25 cellular contexts compared by ENCODE assay signal in genomic region chr10:93123766-93124165, GRCh38. TPM values are rescaled to one million over a fixed set of nuclear protein-coding genes. Genes with fewer than 3 reads are reported as not detected.
DNase-seq lines count a peak whose midpoint lies in the region; ATAC-seq and TF ChIP-seq lines count a peak whose summit lies in the region.
"Had no signal": no experiment of that assay in that cellular context is flagged by ENCODE, and none has a peak within 500 bp of the region (broad histone marks: within the 10 kb centered on the region; RNA-seq: fewer than 3 reads in every experiment).

No MANE protein-coding gene starts in this region.

- H3K9me3 Mint-ChIP-seq in activated naive CD8-positive, alpha-beta T cell (ENCODE audit: low read depth), result peaks cover 7% of the 10 kb centered on the region
- H3K9me3 Mint-ChIP-seq in activated naive CD8-positive, alpha-beta T cell treated with anti-CD3 and anti-CD28 coated beads for 36 hours, result peaks cover 17% of the 10 kb centered on the region
- H3K9me3 Mint-ChIP-seq in activated B cell treated with CpG ODN at 0.5 μM for 24 hours (peaks cover 10% of the 10 kb centered on the region), memory B cell (peaks cover 6% of the 10 kb centered on the region)

- TF ChIP-seq CTCF in activated B cell treated with CpG ODN at 0.5 μM for 24 hours (IDR thresholded peaks at IDR 0.05) (no peak), tibial nerve (IDR thresholded peaks at IDR 0.05) (no peak), heart left ventricle (IDR thresholded peaks at IDR 0.05) (no peak), smooth muscle cell (IDR thresholded peaks at IDR 0.05; ENCODE audit: borderline replicate concordance, insufficient read depth, poor library complexity, severe bottlenecking) (no peak)

- CTCF ChIA-PET in activated B cell treated with CpG ODN at 0.5 μM for 24 hours (lab: Charles Lee), result no interaction called here

- H3K4me3 Mint-ChIP-seq in activated naive CD8-positive, alpha-beta T cell, result peak overlapping the region; percentile 13
- H3K4me3 Mint-ChIP-seq in activated naive CD8-positive, alpha-beta T cell treated with anti-CD3 and anti-CD28 coated beads for 36 hours, result no peak overlapping the region
- H3K4me3 Mint-ChIP-seq in activated B cell treated with CpG ODN at 0.5 μM for 24 hours, result peak overlapping the region; percentile 5
- no peak overlapping the region for H3K4me3 Mint-ChIP-seq in memory B cell
- H3K4me3 Mint-ChIP-seq: GM23338 had no signal

- H3K36me3 ChIP-seq in tibial nerve, result no peaks in the 10 kb centered on the region
- no peaks in the 10 kb centered on the region for H3K36me3 ChIP-seq in heart left ventricle
- no peaks in the 10 kb centered on the region for H3K36me3 ChIP-seq in smooth muscle cell (ENCODE audit: low read depth)
- H3K36me3 ChIP-seq: HAP-1 had no signal

- H3K27me3 Mint-ChIP-seq in activated naive CD8-positive, alpha-beta T cell, result no peaks in the 10 kb centered on the region
- H3K27me3 Mint-ChIP-seq in activated naive CD8-positive, alpha-beta T cell treated with anti-CD3 and anti-CD28 coated beads for 36 hours, result no peaks in the 10 kb centered on the region
- H3K27me3 Mint-ChIP-seq in activated B cell treated with CpG ODN at 0.5 μM for 24 hours, result no peaks in the 10 kb centered on the region
- H3K27me3 Mint-ChIP-seq in memory B cell, result peaks cover 10% of the 10 kb centered on the region

- POLR2A ChIA-PET in activated B cell treated with CpG ODN at 0.5 μM for 24 hours (lab: Charles Lee), result no interaction called here

- no peaks in the 10 kb centered on the region for H3F3A ChIP-seq in smooth muscle cell (ENCODE audit: low read depth)

- H3K27me3 ChIP-seq in tibial nerve, result no peaks in the 10 kb centered on the region
- peaks cover 0 to 6% (median 0%) of the 10 kb centered on the region in 9 donors for H3K27me3 ChIP-seq in heart left ventricle
- H3K27me3 ChIP-seq in smooth muscle cell (ENCODE audit: low read depth), result no peaks in the 10 kb centered on the region

- no peak for TF ChIP-seq EP300 in tibial nerve (IDR thresholded peaks at IDR 0.05)

- no peaks in the 10 kb centered on the region for H3K4me1 ChIP-seq in tibial nerve
- no peaks in the 10 kb centered on the region for H3K4me1 ChIP-seq in heart left ventricle
- no peaks in the 10 kb centered on the region for H3K4me1 ChIP-seq in smooth muscle cell (ENCODE audit: low read depth)
- H3K4me1 ChIP-seq: HAP-1 had no signal

- no peaks in the 10 kb centered on the region for H3K79me2 ChIP-seq in smooth muscle cell (ENCODE audit: low read depth)

- H3K27ac ChIP-seq in tibial nerve (no peak overlapping the region), heart left ventricle (no peak overlapping the region), smooth muscle cell (ENCODE audit: low read depth) (no peak overlapping the region)
- H3K27ac ChIP-seq: 22Rv1, HL-60 had no signal

- ATAC-seq in activated B cell treated with CpG ODN at 0.5 μM for 24 hours (ENCODE audit: low read depth), result peak; percentile 40
- peak; percentile 64 for ATAC-seq in memory B cell (ENCODE audit: low read depth)
- no peak for ATAC-seq in heart left ventricle
- ATAC-seq: GM23338, PC-3 had no signal

- no peak overlapping the region for H3K4me3 ChIP-seq in tibial nerve
- H3K4me3 ChIP-seq in heart left ventricle, result no peak overlapping the region
- no peak overlapping the region for H3K4me3 ChIP-seq in smooth muscle cell
- H3K4me3 ChIP-seq: GM23338, HAP-1 had no signal

- peak overlapping the region; percentile 28 for H3K27ac Mint-ChIP-seq in activated naive CD8-positive, alpha-beta T cell
- no peak overlapping the region for H3K27ac Mint-ChIP-seq in activated naive CD8-positive, alpha-beta T cell treated with anti-CD3 and anti-CD28 coated beads for 36 hours
- peak overlapping the region; percentile 21 for H3K27ac Mint-ChIP-seq in activated B cell treated with CpG ODN at 0.5 μM for 24 hours
- H3K27ac Mint-ChIP-seq in memory B cell, result no peak overlapping the region
- H3K27ac Mint-ChIP-seq: GM23338 had no signal

- H3K4me2 ChIP-seq in smooth muscle cell, result no peak overlapping the region
- H3K4me2 ChIP-seq: GM23338 had no signal

- intact Hi-C loops in activated B cell treated with CpG ODN at 0.5 μM for 24 hours (cut with micrococcal nuclease) (no loop called here), heart left ventricle (cut with DNase I) (no loop called here)

- H4K20me1 ChIP-seq in smooth muscle cell (ENCODE audit: low read depth), result no peaks in the 10 kb centered on the region

- H3K4me1 Mint-ChIP-seq in activated naive CD8-positive, alpha-beta T cell (ENCODE audit: low read depth), result peaks cover 30% of the 10 kb centered on the region
- peaks cover 23% of the 10 kb centered on the region for H3K4me1 Mint-ChIP-seq in activated naive CD8-positive, alpha-beta T cell treated with anti-CD3 and anti-CD28 coated beads for 36 hours
- H3K4me1 Mint-ChIP-seq in activated B cell treated with CpG ODN at 0.5 μM for 24 hours, result peaks cover 33% of the 10 kb centered on the region
- peaks cover 26% of the 10 kb centered on the region for H3K4me1 Mint-ChIP-seq in memory B cell

- no peak overlapping the region for H3K9ac ChIP-seq in smooth muscle cell (ENCODE audit: low read depth)

- TF ChIP-seq POLR2A in tibial nerve (IDR thresholded peaks at IDR 0.05) (no peak), heart left ventricle (IDR thresholded peaks at IDR 0.05) (no peak)

- 87 to 94% methylated on average over 5 of the region's 5 CpGs for WGBS in tibial nerve, 2 donors
- 89 to 94% (median 91%) methylated on average over 5 of the region's 5 CpGs for WGBS in heart left ventricle, 4 donors
- WGBS in smooth muscle cell (ENCODE audit: low lambda C conversion rate), result 98% methylated on average over 5 of the region's 5 CpGs

- no peak for DNase-seq in activated naive CD8-positive, alpha-beta T cell treated with anti-CD3 and anti-CD28 coated beads for 36 hours
- DNase-seq in activated B cell treated with CpG ODN at 0.5 μM for 24 hours (no peak), memory B cell (ENCODE audit: low spot score in 2 of 2) (no peak), tibial nerve (ENCODE audit: low spot score in 2 of 2) (no peak), heart left ventricle (no peak), RPMI8226 (no peak), smooth muscle cell (lab: John Stamatoyannopoulos, UW; ENCODE audit: unreplicated experiment) (no peak)
- DNase-seq: ACHN, C1 segment of cervical spinal cord, DMS53, EL, GF-D8, KG1, NCI-H1105 treated with DMSO at 0.1 percent for 48 hours, NCI-H2081, NCI-H2171, NCI-H524 treated with DMSO at 0.1 percent for 48 hours, SHP77 had no signal

- H3K36me3 Mint-ChIP-seq in activated naive CD8-positive, alpha-beta T cell, result peaks cover 10% of the 10 kb centered on the region
- H3K36me3 Mint-ChIP-seq in activated naive CD8-positive, alpha-beta T cell treated with anti-CD3 and anti-CD28 coated beads for 36 hours, result peaks cover 4% of the 10 kb centered on the region
- H3K36me3 Mint-ChIP-seq in activated B cell treated with CpG ODN at 0.5 μM for 24 hours (ENCODE audit: low read depth) (no peaks in the 10 kb centered on the region), memory B cell (peaks cover 6% of the 10 kb centered on the region)

- H3K9me3 ChIP-seq in tibial nerve (peaks cover 0 to 30% (median 5%) of the 10 kb centered on the region in 4 donors), heart left ventricle (peaks cover 0 to 28% (median 15%) of the 10 kb centered on the region in 12 donors), smooth muscle cell (replicated peaks; ENCODE audit: low read depth) (no peaks in the 10 kb centered on the region)

- no peak overlapping the region for H2AFZ ChIP-seq in smooth muscle cell (ENCODE audit: low read depth)

RNA-seq across cellular contexts. Expression of gene CYP26A1, which starts 50.1 kb away (rescaled TPM):
- not detected for total RNA-seq in activated naive CD8-positive, alpha-beta T cell treated with anti-CD3 and anti-CD28 coated beads for 36 hours
- total RNA-seq in activated B cell treated with CpG ODN at 0.5 μM for 24 hours, result 0.13 TPM in 1 of 2 replicates, not detected in the other
- not detected for total RNA-seq in tibial nerve
- not detected for total RNA-seq in heart left ventricle
- polyA plus RNA-seq in heart left ventricle, result not detected
- total RNA-seq in smooth muscle cell, result not detected in 2 replicates
- 0.14 TPM in 1 of 2 replicates, not detected in the other for polyA plus RNA-seq in smooth muscle cell
- total RNA-seq: RPMI7951 had no signal

Comparison
In these comparisons a context has a peak if more than half of its experiments do, and no peak if none do; other contexts are left out.
1. H3K27ac Mint-ChIP-seq: peak in activated naive CD8-positive, alpha-beta T cell (single experiment) and activated B cell treated with CpG ODN at 0.5 μM for 24 hours (single experiment); none in activated naive CD8-positive, alpha-beta T cell treated with anti-CD3 and anti-CD28 coated beads for 36 hours (single experiment) and memory B cell (single experiment).
2. H3K4me3 Mint-ChIP-seq: peak in activated naive CD8-positive, alpha-beta T cell (single experiment) and activated B cell treated with CpG ODN at 0.5 μM for 24 hours (single experiment); none in activated naive CD8-positive, alpha-beta T cell treated with anti-CD3 and anti-CD28 coated beads for 36 hours (single experiment) and memory B cell (single experiment).
3. ATAC-seq: peak in activated B cell treated with CpG ODN at 0.5 μM for 24 hours (single experiment) and memory B cell (single experiment); none in heart left ventricle (0 of 4).